ENCODE assay signal across 13 cellular contexts in the genomic region with DNA sequence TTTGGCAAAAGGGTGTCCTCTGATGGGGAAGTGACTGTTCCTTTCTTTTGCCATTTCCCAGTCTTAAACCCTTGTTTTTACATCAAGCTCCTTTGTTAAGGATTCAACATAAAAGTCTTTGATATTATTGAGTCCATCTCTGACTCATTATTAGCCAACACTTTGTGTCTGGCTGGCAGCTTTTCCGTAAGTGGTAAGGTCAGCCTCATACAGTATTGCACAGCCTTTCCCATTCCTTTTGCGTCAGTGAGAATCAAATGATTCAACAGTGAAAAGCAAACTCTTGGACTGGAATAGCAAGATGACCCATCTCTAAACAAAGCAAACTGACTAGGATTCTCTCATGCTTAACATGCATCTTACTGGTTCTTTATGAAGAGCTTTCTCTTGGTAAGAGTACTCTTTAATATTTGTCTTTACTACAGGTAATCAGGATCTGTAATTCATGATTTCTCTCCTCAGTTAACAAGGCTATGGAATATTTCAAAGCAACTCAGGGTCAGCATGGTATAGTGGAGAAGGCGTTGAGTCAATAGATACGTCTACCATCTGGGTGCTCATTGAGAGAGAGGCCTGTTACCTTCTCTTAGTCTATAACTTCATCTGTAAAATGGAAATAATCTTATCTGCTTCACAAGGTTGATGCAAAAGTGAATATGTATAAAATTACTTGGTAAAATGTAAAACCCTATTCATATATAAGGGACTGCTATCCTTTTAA.
DNase-seq lines count a peak whose midpoint lies in the region; ATAC-seq and TF ChIP-seq lines count a peak whose summit lies in the region.
"Had no signal": no experiment of that assay in that cellular context is flagged by ENCODE, and none has a peak within 500 bp of the region (broad histone marks: within the 10 kb centered on the region; RNA-seq: fewer than 3 reads in every experiment).

No MANE protein-coding gene starts in this region.

- no peaks in the 10 kb centered on the region for H3K27me3 ChIP-seq in hepatocyte
- H3K27me3 ChIP-seq in aorta (ENCODE audit: control insufficient read depth in 1 of 2, insufficient read depth in 2 of 2, low read length in 1 of 2) = no peaks in the 10 kb centered on the region

- no peak overlapping the region for H3K27ac ChIP-seq in hepatocyte
- H3K27ac ChIP-seq in aorta (ENCODE audit: low read depth in 1 of 2, low read length in 2 of 2) = no peak overlapping the region

- H3K9me3 ChIP-seq in hepatocyte (ENCODE audit: low read depth) = no peaks in the 10 kb centered on the region
- H3K9me3 ChIP-seq in aorta (ENCODE audit: control insufficient read depth, low read length) = no peaks in the 10 kb centered on the region

- in situ Hi-C loops in astrocyte of the spinal cord (cut with HindIII; ENCODE audit: low sequenced_read_pairs) = no loop called here

- WGBS in hepatocyte (ENCODE audit: low lambda C conversion rate, missing lambda C conversion rate) = 75% methylated on average over 4 of the region's 4 CpGs
- 77 to 78% methylated on average over 4 of the region's 4 CpGs for WGBS in aorta, 2 donors

- no peak overlapping the region for H3K27ac Mint-ChIP-seq in activated T-helper 17 cell treated with anti-CD3 and anti-CD28 coated beads, Interleukin-2, amount 50 U/mL, for 72 hours
- H3K27ac Mint-ChIP-seq: B cell, endodermal cell, naive B cell had no signal

- DNase-seq in Right ventricle myocardium inferior (ENCODE audit: missing footprints) (no peak), cardiac septum (ENCODE audit: low spot score) (no peak), astrocyte of the spinal cord (ENCODE audit: low read depth, low spot score) (peak; percentile 99), hepatocyte (ENCODE audit: low spot score) (peak; percentile 44), aorta (peak in 1 of 2 donors; percentile 59), DMS114 treated with DMSO at 0.1 percent for 48 hours (lab: John Stamatoyannopoulos, UW; ENCODE audit: unreplicated experiment) (no peak), NCI-H2171 (lab: John Stamatoyannopoulos, UW) (no peak)
- DNase-seq: activated T-cell treated with anti-CD3 and anti-CD28 coated beads, Interleukin-2, amount 50 U/mL, for 1 hour; endodermal cell; naive B cell; T-helper 1 cell had no signal

- intact Hi-C loops in Right ventricle myocardium inferior (cut with DNase I) (no loop called here), cardiac septum (cut with DNase I) (no loop called here), aorta (cut with DNase I) (no loop called here)

- peaks cover 3% of the 10 kb centered on the region for H3K9me3 Mint-ChIP-seq in activated T-helper 17 cell treated with anti-CD3 and anti-CD28 coated beads, Interleukin-2, amount 50 U/mL, for 72 hours
- H3K9me3 Mint-ChIP-seq: endodermal cell, naive B cell had no signal

- H3K4me1 ChIP-seq in hepatocyte (ENCODE audit: insufficient read depth) (no peaks in the 10 kb centered on the region), aorta (ENCODE audit: control insufficient read depth in 1 of 2, insufficient read depth in 2 of 2, low read length in 2 of 2) (peaks cover 0 to 4% of the 10 kb centered on the region in 2 donors)

- no peaks in the 10 kb centered on the region for H3K79me2 ChIP-seq in hepatocyte

- H4K20me1 ChIP-seq in hepatocyte (ENCODE audit: insufficient read depth, poor library complexity, severe bottlenecking) = no peaks in the 10 kb centered on the region

- no peaks in the 10 kb centered on the region for H3K9me2 ChIP-seq in hepatocyte (replicated peaks; ENCODE audit: insufficient read depth)

- H2AFZ ChIP-seq in hepatocyte = no peak overlapping the region

- ATAC-seq in Right ventricle myocardium inferior (peak; percentile 63), aorta (ENCODE audit: low FRiP score) (peak; percentile 74)
- no peak for ATAC-seq in activated T-helper 17 cell treated with anti-CD3 and anti-CD28 coated beads, Interleukin-2, amount 50 U/mL, for 72 hours (replicated peaks)

- H3K4me2 ChIP-seq in hepatocyte = no peak overlapping the region

- H3K36me3 ChIP-seq in hepatocyte (replicated peaks; ENCODE audit: insufficient read depth, low read depth) = no peaks in the 10 kb centered on the region
- no peaks in the 10 kb centered on the region for H3K36me3 ChIP-seq in aorta (ENCODE audit: control insufficient read depth in 1 of 2, insufficient read depth in 2 of 2, low read length in 1 of 2)

- H3K27me3 Mint-ChIP-seq in activated T-helper 17 cell treated with anti-CD3 and anti-CD28 coated beads, Interleukin-2, amount 50 U/mL, for 72 hours = no peaks in the 10 kb centered on the region
- H3K27me3 Mint-ChIP-seq: B cell, naive B cell had no signal

- H3K4me3 ChIP-seq in astrocyte of the spinal cord (ENCODE audit: low read depth, low read length) (no peak overlapping the region), hepatocyte (no peak overlapping the region), aorta (ENCODE audit: low read length in 2 of 2) (no peak overlapping the region)

- H3K4me1 Mint-ChIP-seq in activated T-helper 17 cell treated with anti-CD3 and anti-CD28 coated beads, Interleukin-2, amount 50 U/mL, for 72 hours = no peaks in the 10 kb centered on the region
- H3K4me1 Mint-ChIP-seq: B cell, naive B cell had no signal

- TF ChIP-seq CTCF in astrocyte of the spinal cord (IDR thresholded peaks at IDR 0.05; ENCODE audit: low read depth, low read length) = no peak
- TF ChIP-seq CTCF in hepatocyte (IDR thresholded peaks at IDR 0.05; ENCODE audit: poor library complexity) = no peak

- H3K36me3 Mint-ChIP-seq in activated T-helper 17 cell treated with anti-CD3 and anti-CD28 coated beads, Interleukin-2, amount 50 U/mL, for 72 hours (ENCODE audit: low read depth) = no peaks in the 10 kb centered on the region
- H3K36me3 Mint-ChIP-seq: naive B cell had no signal

- H3K4me3 Mint-ChIP-seq in activated T-helper 17 cell treated with anti-CD3 and anti-CD28 coated beads, Interleukin-2, amount 50 U/mL, for 72 hours = no peak overlapping the region
- H3K4me3 Mint-ChIP-seq: B cell, endodermal cell, naive B cell had no signal

Comparison
In these comparisons a context has a peak if more than half of its experiments do, and no peak if none do; other contexts are left out.
1. DNase-seq: peak in astrocyte of the spinal cord (single experiment) and hepatocyte (single experiment); none in Right ventricle myocardium inferior (single experiment), cardiac septum (single experiment), DMS114 treated with DMSO at 0.1 percent for 48 hours (single experiment) and NCI-H2171 (single experiment).